Comparison of ENCODE assay signal across 5 cellular contexts in the genomic region with DNA sequence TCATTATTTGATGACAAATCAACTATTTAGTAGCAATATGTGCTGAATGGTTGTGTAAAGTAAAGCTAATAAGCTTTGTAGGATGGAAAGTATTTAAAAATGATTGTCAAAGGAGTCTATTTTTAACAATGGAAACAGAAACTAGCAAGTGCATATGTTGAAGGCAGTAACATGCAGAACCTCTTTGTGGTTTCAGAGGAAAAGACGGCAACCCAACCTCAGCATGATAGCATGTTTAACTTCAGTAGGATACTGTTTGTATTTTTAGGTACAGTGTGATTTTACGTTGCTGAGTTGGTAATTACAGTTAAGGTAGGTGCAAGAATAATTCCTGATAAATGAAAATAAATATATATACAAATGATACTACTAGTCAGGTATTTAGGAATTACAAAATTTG.
A peak's percentile ranks its signal among the peaks of the same experiment; 100 is the strongest.
DNase-seq lines count a peak whose midpoint lies in the region; ATAC-seq and FAIRE-seq lines count a peak whose summit lies in the region.
"Not testable (repeated sequence)": the region's sequence is repeated elsewhere in the genome, so short reads cannot be mapped to it uniquely, and the experiment has no call there.

No MANE protein-coding gene starts in this region.

- FAIRE-seq in small intestine (lab: Jason Lieb, UNC), result peak; percentile 36

- not testable (repeated sequence) for H3K36me3 ChIP-seq in small intestine (ENCODE audit: control insufficient read depth in 2 of 2, insufficient read depth in 2 of 2, low read length in 2 of 2)

- H3K27ac ChIP-seq in small intestine (ENCODE audit: low read depth in 1 of 2, low read length in 1 of 2), result not testable (repeated sequence)

- H3K4me1 ChIP-seq in small intestine (ENCODE audit: control insufficient read depth in 2 of 2, insufficient read depth in 1 of 2, low read depth in 1 of 2, low read length in 1 of 2), result not testable (repeated sequence)

- H3K9me3 ChIP-seq in small intestine (ENCODE audit: control insufficient read depth, low read depth), result not testable (repeated sequence)

- DNase-seq in small intestine, result not testable (repeated sequence)

- peak; percentile 62 for ATAC-seq in GM18868 (IDR thresholded peaks at IDR 0.05; ENCODE audit: unreplicated experiment)
- ATAC-seq in HG02623 (IDR thresholded peaks at IDR 0.05; ENCODE audit: unreplicated experiment), result peak; percentile 53
- peak; percentile 38 for ATAC-seq in HG02798 (IDR thresholded peaks at IDR 0.05; ENCODE audit: poor library complexity, unreplicated experiment)
- peak; percentile 64 for ATAC-seq in HG03432 (IDR thresholded peaks at IDR 0.05; ENCODE audit: unreplicated experiment)

- no CpG with 5 or more reads among the region's 2 CpGs for WGBS in small intestine, 3 donors

- H3K4me3 ChIP-seq in small intestine (ENCODE audit: low read depth in 1 of 2, low read length in 2 of 2), result not testable (repeated sequence)

- not testable (repeated sequence) for H3K27me3 ChIP-seq in small intestine (ENCODE audit: control insufficient read depth in 2 of 2, insufficient read depth in 2 of 2, low read length in 2 of 2)
